Comparison of ENCODE assay signal across 18 cellular contexts in the genomic region with DNA sequence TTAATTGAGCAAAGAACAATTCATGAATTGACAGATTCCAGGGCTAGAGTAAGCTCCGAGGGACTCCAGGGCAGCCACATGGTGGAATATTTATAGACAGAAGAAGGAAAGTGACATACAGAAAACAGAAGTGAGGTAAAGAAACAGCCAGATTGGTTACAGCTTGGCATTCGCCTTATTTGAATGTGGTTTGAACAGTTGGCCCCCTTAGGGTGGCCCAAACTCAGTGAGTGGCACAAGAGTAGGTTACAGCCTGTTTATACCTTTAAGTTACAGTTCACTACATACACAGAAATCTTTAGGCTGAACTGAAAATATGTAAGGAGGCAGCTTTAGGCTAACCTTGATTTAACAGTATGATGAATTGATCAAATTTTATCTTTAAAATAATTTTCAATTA.
"Had no signal": no experiment of that assay in that cellular context is flagged by ENCODE, and none has a peak within 500 bp of the region (broad histone marks: within the 10 kb centered on the region; RNA-seq: fewer than 3 reads in every experiment).

No MANE protein-coding gene starts in this region.

- H3K4me1 Mint-ChIP-seq: activated naive CD8-positive, alpha-beta T cell treated with anti-CD3 and anti-CD28 coated beads, Interleukin-2, amount 10 ng/mL, durations not matched to agents 7 days and 5 days had no signal

- H3K9me3 Mint-ChIP-seq: activated naive CD8-positive, alpha-beta T cell treated with anti-CD3 and anti-CD28 coated beads, Interleukin-2, amount 10 ng/mL, durations not matched to agents 7 days and 5 days; naive B cell; T-helper 2 cell treated with Interferon-gamma antibody and Interleukin-4, amounts not matched to agents 5 μg/mL and 100 μg/mL, for 36 hours; type B pancreatic cell had no signal

- H3K4me3 Mint-ChIP-seq: activated naive CD8-positive, alpha-beta T cell treated with anti-CD3 and anti-CD28 coated beads, Interleukin-2, amount 10 ng/mL, durations not matched to agents 7 days and 5 days; endodermal cell; T-helper 2 cell treated with Interferon-gamma antibody and Interleukin-4, amounts not matched to agents 5 μg/mL and 100 μg/mL, for 36 hours had no signal

- DNase-seq: activated CD4-positive, alpha-beta T cell treated with anti-CD3 and anti-CD28 coated beads, Interleukin-2, amount 50 U/mL, for 48 hours; activated gamma-delta T cell; activated naive CD8-positive, alpha-beta T cell treated with anti-CD3 and anti-CD28 coated beads, Interleukin-2, amount 10 ng/mL, durations not matched to agents 7 days and 5 days; activated T-cell treated with anti-CD3 and anti-CD28 coated beads, Interleukin-2, amount 50 U/mL, for 48 hours; anterior cingulate cortex; erythroblast; kidney glomerular epithelial cell; naive B cell; nucleus accumbens; psoas muscle; spleen; stimulated activated CD4-positive, alpha-beta T cell treated with anti-CD3 and anti-CD28 coated beads, Interleukin-2, amount 100 ng/mL, for 24 hours; stimulated activated naive CD4-positive, alpha-beta T cell treated with Interleukin-2 at 50 U/mL for 16 hours had no signal

- ATAC-seq: activated CD4-positive, CD25-positive, alpha-beta regulatory T cell treated with anti-CD3 and anti-CD28 coated beads, Interleukin-2, amount 50 U/mL, for 24 hours; psoas muscle; sciatic nerve had no signal

- H3K27me3 Mint-ChIP-seq: naive B cell, type B pancreatic cell had no signal

- H3K27ac Mint-ChIP-seq: activated naive CD8-positive, alpha-beta T cell treated with anti-CD3 and anti-CD28 coated beads, Interleukin-2, amount 10 ng/mL, durations not matched to agents 7 days and 5 days; T-helper 2 cell treated with Interferon-gamma antibody and Interleukin-4, amounts not matched to agents 5 μg/mL and 100 μg/mL, for 36 hours; type B pancreatic cell had no signal

- H3K36me3 Mint-ChIP-seq: activated naive CD8-positive, alpha-beta T cell treated with anti-CD3 and anti-CD28 coated beads, Interleukin-2, amount 10 ng/mL, durations not matched to agents 7 days and 5 days; naive B cell; type B pancreatic cell had no signal
